ENCODE assay signal across 9 cellular contexts in the genomic region with DNA sequence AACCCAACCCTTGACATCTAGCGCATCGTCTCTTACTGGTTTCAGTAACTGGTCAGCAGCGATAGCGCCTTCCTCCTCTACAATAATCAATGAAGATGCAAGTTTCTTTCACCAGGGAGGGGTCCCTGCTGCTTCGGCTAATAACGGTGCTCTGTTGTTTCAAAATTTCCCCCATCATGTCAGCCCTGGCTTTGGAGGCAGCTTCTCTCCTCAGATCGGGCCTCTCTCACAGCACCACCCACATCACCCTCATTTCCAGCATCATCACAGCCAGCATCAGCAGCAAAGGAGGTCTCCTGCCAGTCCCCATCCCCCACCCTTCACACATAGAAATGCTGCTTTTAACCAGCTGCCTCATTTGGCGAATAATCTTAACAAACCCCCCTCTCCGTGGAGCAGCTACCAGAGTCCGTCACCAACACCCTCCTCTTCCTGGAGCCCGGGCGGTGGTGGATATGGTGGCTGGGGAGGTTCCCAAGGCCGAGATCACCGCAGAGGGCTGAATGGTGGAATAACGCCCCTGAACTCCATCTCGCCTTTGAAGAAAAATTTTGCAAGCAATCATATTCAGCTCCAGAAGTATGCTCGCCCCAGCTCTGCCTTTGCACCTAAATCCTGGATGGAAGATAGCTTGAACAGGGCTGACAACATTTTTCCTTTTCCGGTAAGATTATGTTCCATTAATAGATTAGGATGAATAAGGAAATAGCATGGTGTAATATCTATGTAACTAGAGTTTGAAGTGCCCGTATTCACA. TPM values are rescaled to one million over a fixed set of nuclear protein-coding genes. Genes with fewer than 3 reads are reported as not detected.
DNase-seq lines count a peak whose midpoint lies in the region; ATAC-seq, FAIRE-seq and TF ChIP-seq lines count a peak whose summit lies in the region.
"Had no signal": no experiment of that assay in that cellular context is flagged by ENCODE, and none has a peak within 500 bp of the region (broad histone marks: within the 10 kb centered on the region; RNA-seq: fewer than 3 reads in every experiment).

No MANE protein-coding gene starts in this region.

- ATAC-seq in RWPE2 (ENCODE audit: low read depth): no peak
- ATAC-seq in HG03342 (IDR thresholded peaks at IDR 0.05; ENCODE audit: unreplicated experiment): no peak
- ATAC-seq in left lobe of liver: no peak

- H3K4me1 ChIP-seq in RWPE2 (ENCODE audit: insufficient read depth, poor library complexity, severe bottlenecking): peaks cover 17% of the 10 kb centered on the region
- H3K4me1 ChIP-seq in H1 (replicated peaks in 1 of 4; ENCODE audit: control insufficient read depth in 3 of 4, insufficient read depth in 4 of 4, low read length in 3 of 4): peaks cover 3 to 10% (median 7%) of the 10 kb centered on the region in 4 experiments

- no peak for TF ChIP-seq EP300 in H1 (IDR thresholded peaks at IDR 0.05; ENCODE audit: borderline replicate concordance in 1 of 2, low read depth in 2 of 2, low read length in 2 of 2)

- H3K4me1 Mint-ChIP-seq in T-helper 1 cell treated with Interleukin-12 subunit alpha and Interleukin-12 subunit beta and Interleukin-4 antibody, amounts not matched to agents 30 μg/mL and 1 μg/mL, for 36 hours (ENCODE audit: low read depth): peaks cover 56% of the 10 kb centered on the region

- H3K79me1 ChIP-seq in H1 (ENCODE audit: low read depth, low read length): no peaks in the 10 kb centered on the region

- no peak for FAIRE-seq in H1 (lab: Jason Lieb, UNC)
- FAIRE-seq: endometrium had no signal

- CTCF ChIA-PET in H1 (lab: Charles Lee; ENCODE audit: partially characterized antibody): interaction anchor here (0.8 to 2.5 kb wide), 8 partner anchors 9 to 275 kb away, joined by 3 to 9 read pairs (median 5); no protein-coding TSS in a partner anchor

- no peak overlapping the region for H3K18ac ChIP-seq in H1 (ENCODE audit: extremely low read depth, low read length)

- no peaks in the 10 kb centered on the region for H4K20me1 ChIP-seq in H1 (replicated peaks in 1 of 2; ENCODE audit: control insufficient read depth in 1 of 2, insufficient read depth in 2 of 2, low read length in 2 of 2)

- peaks cover 18% of the 10 kb centered on the region for H3K36me3 Mint-ChIP-seq in T-helper 1 cell treated with Interleukin-12 subunit alpha and Interleukin-12 subunit beta and Interleukin-4 antibody, amounts not matched to agents 30 μg/mL and 1 μg/mL, for 36 hours (ENCODE audit: low read depth)

- peaks cover 0 to 32% of the 10 kb centered on the region in 2 experiments; a peak in 2 of 4 replicates for H3K79me2 ChIP-seq in H1 (ENCODE audit: control insufficient read depth in 1 of 2, insufficient read depth in 2 of 2, low read length in 2 of 2)

- no peak overlapping the region for H2BK20ac ChIP-seq in H1 (ENCODE audit: low read length)

- no peak for TF ChIP-seq POLR2A in H1 (IDR thresholded peaks at IDR 0.05; ENCODE audit: control extremely low read depth in 1 of 2, low read depth in 2 of 2, low read length in 2 of 2)

- H2BK12ac ChIP-seq in H1 (ENCODE audit: low read depth, low read length): no peak overlapping the region

- WGBS in H1 (ENCODE audit: extremely low coverage in 1 of 2, insufficient coverage in 1 of 2, insufficient read length in 1 of 2, insufficient replicate concordance in 2 of 2, low coverage in 1 of 2, low lambda C conversion rate in 2 of 2, missing lambda C conversion rate in 1 of 2), 2 experiments: 57% methylated on average over 19 of the region's 19 CpGs; no CpG with 5 or more reads in 1 of the 2 experiments

- H3K27ac Mint-ChIP-seq in T-helper 1 cell treated with Interleukin-12 subunit alpha and Interleukin-12 subunit beta and Interleukin-4 antibody, amounts not matched to agents 30 μg/mL and 1 μg/mL, for 36 hours: no peak overlapping the region

- peak overlapping the region; percentile 92 for H3K4me3 Mint-ChIP-seq in T-helper 1 cell treated with Interleukin-12 subunit alpha and Interleukin-12 subunit beta and Interleukin-4 antibody, amounts not matched to agents 30 μg/mL and 1 μg/mL, for 36 hours

- no peak overlapping the region for H2BK5ac ChIP-seq in H1 (ENCODE audit: low read depth, low read length)

- H3K4me2 ChIP-seq in H1 (ENCODE audit: insufficient read depth in 1 of 2, low read depth in 2 of 2, low read length in 2 of 2): peak overlapping the region; percentile 64 to 65

- no peak overlapping the region for H4K5ac ChIP-seq in H1 (ENCODE audit: insufficient read length, low read depth, low read length)

- no peak overlapping the region for H4K91ac ChIP-seq in H1 (replicated peaks; ENCODE audit: insufficient read length, low read length)

- POLR2A ChIA-PET in H1 (lab: Charles Lee; ENCODE audit: partially characterized antibody): interaction anchor here (0.7 to 1.8 kb wide), 7 partner anchors 9 to 262 kb away, joined by 3 to 5 read pairs (median 3); no protein-coding TSS in a partner anchor

- H3K36me3 ChIP-seq in RWPE2 (ENCODE audit: low read depth) (no peaks in the 10 kb centered on the region), H1 (ENCODE audit: control insufficient read depth in 2 of 4, insufficient read depth in 4 of 4, low read length in 3 of 4) (no peaks in the 10 kb centered on the region)

- H3K9me3 Mint-ChIP-seq in T-helper 1 cell treated with Interleukin-12 subunit alpha and Interleukin-12 subunit beta and Interleukin-4 antibody, amounts not matched to agents 30 μg/mL and 1 μg/mL, for 36 hours: no peaks in the 10 kb centered on the region

- H3K27me3 ChIP-seq in RWPE2 (ENCODE audit: insufficient read depth, poor library complexity, severe bottlenecking): no peaks in the 10 kb centered on the region
- no peaks in the 10 kb centered on the region for H3K27me3 ChIP-seq in H1 (replicated peaks in 1 of 4; ENCODE audit: control insufficient read depth in 3 of 4, extremely low read depth in 1 of 4, insufficient read depth in 3 of 4, low read length in 3 of 4)

- no peak overlapping the region for H2BK15ac ChIP-seq in H1 (ENCODE audit: low read length)

- H4K8ac ChIP-seq in H1 (ENCODE audit: extremely low read depth, insufficient read depth, low read length): peak overlapping the region; percentile 76; the same call in 1 of the 2 replicates

- no peak overlapping the region for H3K56ac ChIP-seq in H1 (replicated peaks; ENCODE audit: insufficient read length, low read depth, low read length)

- no peak overlapping the region for H3K14ac ChIP-seq in H1 (ENCODE audit: insufficient read length)

- H2AK5ac ChIP-seq in H1 (ENCODE audit: low read depth, low read length): no peak overlapping the region

- H3K27ac ChIP-seq in RWPE2 (ENCODE audit: poor library complexity, severe bottlenecking): no peak overlapping the region
- H3K27ac ChIP-seq in H1 (ENCODE audit: low read depth, low read length): no peak overlapping the region

- peaks cover 5% of the 10 kb centered on the region for H3K23me2 ChIP-seq in H1 (ENCODE audit: low read depth, low read length)

- no peaks in the 10 kb centered on the region for H3K27me3 Mint-ChIP-seq in T-helper 1 cell treated with Interleukin-12 subunit alpha and Interleukin-12 subunit beta and Interleukin-4 antibody, amounts not matched to agents 30 μg/mL and 1 μg/mL, for 36 hours (ENCODE audit: low read depth)

- DNase-seq in T-helper 1 cell (no peak), RWPE2 (ENCODE audit: low spot score) (no peak), H1 (ENCODE audit: low read depth in 1 of 2, low spot score in 2 of 2) (no peak), myocyte (ENCODE audit: low read depth) (peak; percentile 30), activated gamma-delta T cell (lab: John Stamatoyannopoulos, UW) (no peak), left lobe of liver (ENCODE audit: low spot score) (no peak)

- H3K4ac ChIP-seq in H1 (replicated peaks; ENCODE audit: insufficient read length, low read depth, low read length): no peak overlapping the region

- no peak overlapping the region for H2BK120ac ChIP-seq in H1 (replicated peaks; ENCODE audit: low read depth, low read length)

- H3K9ac ChIP-seq in H1 (replicated peaks in 1 of 4; ENCODE audit: extremely low read depth in 1 of 4, low read depth in 3 of 4, low read length in 3 of 4): no peak overlapping the region; a peak in 2 of 7 replicates

- no peaks in the 10 kb centered on the region for H3K9me3 ChIP-seq in RWPE2 (ENCODE audit: severe bottlenecking)
- no peaks in the 10 kb centered on the region for H3K9me3 ChIP-seq in H1 (ENCODE audit: insufficient read depth in 2 of 2, low read depth in 1 of 2, low read length in 1 of 2)

- TF ChIP-seq CTCF in RWPE2 (IDR thresholded peaks at IDR 0.05; ENCODE audit: poor library complexity, severe bottlenecking) (no peak), H1 (IDR thresholded peaks at IDR 0.05; ENCODE audit: control extremely low read depth in 1 of 3, insufficient read depth in 1 of 3, low read depth in 1 of 3, low read length in 3 of 3) (no peak)

- no peak overlapping the region for H3K23ac ChIP-seq in H1 (ENCODE audit: insufficient read length)

- H3K4me3 ChIP-seq in RWPE2 (ENCODE audit: severe bottlenecking) (peak overlapping the region; percentile 10), H1 (ENCODE audit: extremely low read depth in 1 of 4, insufficient read depth in 2 of 4, low read depth in 3 of 4, low read length in 4 of 4) (peak overlapping the region; percentile 8 to 87 (median 32); a peak in 7 of 8 replicates)

- H2AFZ ChIP-seq in H1 (ENCODE audit: low read length): peak overlapping the region; percentile 47; the same call in 1 of the 2 replicates

- no peak for TF ChIP-seq RAD21 in H1 (IDR thresholded peaks at IDR 0.05 in 1 of 2, conservative IDR thresholded peaks at IDR 0.05 in 1 of 2; ENCODE audit: low read depth in 2 of 2, low read length in 2 of 2)

TF ChIP-seq in H1, 55 proteins besides CTCF, POLR2A, EP300 and RAD21:
- TF ChIP-seq BRCA1 (IDR thresholded peaks at IDR 0.05; ENCODE audit: low read depth, low read length) (no peak), JUN (IDR thresholded peaks at IDR 0.05; ENCODE audit: low read depth, low read length) (no peak), NANOG (IDR thresholded peaks at IDR 0.05; ENCODE audit: insufficient read depth, low read depth, low read length, poor library complexity, severe bottlenecking) (no peak), RBBP5 (IDR thresholded peaks at IDR 0.05; ENCODE audit: borderline replicate concordance, low read depth, low read length) (0 out of 2 replicates have a peak, but pooled peaks have one; percentile 37), SIN3A (conservative IDR thresholded peaks at IDR 0.05 in 1 of 2, IDR thresholded peaks at IDR 0.05 in 1 of 2; ENCODE audit: low read depth in 1 of 2, low read length in 2 of 2) (0 out of 4 replicates have a peak, but pooled peaks of 1 of the 2 experiments have one; percentile 21)

RNA-seq across cellular contexts. Expression of gene CPEB4, which starts 2.2 kb away (rescaled TPM):
- total RNA-seq in H1 (2021; fragmentation: NEBNext Ultra II Directional; extraction: Animal tissue kit (Norgen Biotek cat#: 25700)): 13.4 and 14.3 TPM in 2 replicates
- polyA plus RNA-seq in H1 (2011; rRNA removed): 5.7 and 8.4 TPM in 2 replicates
- polyA plus RNA-seq in H1 (2011; cell fraction: cytosol; rRNA removed): 5.6 TPM
- 6.6 TPM for polyA plus RNA-seq in H1 (2011; cell fraction: nucleus; rRNA removed)
- 8.2 to 11.1 TPM (median 9.9 TPM) in 4 replicates for polyA plus RNA-seq in H1 (2012, experiment 1 of 2)
- polyA plus RNA-seq in H1 (2012, experiment 2 of 2): 0.79 TPM
- polyA plus RNA-seq in H1 (2013, experiment 1 of 2): 5.9 TPM
- 4.8 TPM for polyA plus RNA-seq in H1 (2013, experiment 2 of 2)
- polyA minus RNA-seq in H1 (2011; rRNA and poly(A)+ RNA removed): 33.2 and 45.1 TPM in 2 replicates
- 8.7 TPM for polyA minus RNA-seq in H1 (2011; cell fraction: cytosol; rRNA and poly(A)+ RNA removed)
- 22.2 TPM for polyA minus RNA-seq in H1 (2011; cell fraction: nucleus; rRNA and poly(A)+ RNA removed)
- total RNA-seq in myocyte: 43.5 and 64.3 TPM in 2 replicates
- 14.7 TPM for polyA plus RNA-seq in myocyte (2012)
- 28.2 TPM for total RNA-seq in left lobe of liver
